Comparison of ENCODE assay signal across 8 cellular contexts in the genomic region with DNA sequence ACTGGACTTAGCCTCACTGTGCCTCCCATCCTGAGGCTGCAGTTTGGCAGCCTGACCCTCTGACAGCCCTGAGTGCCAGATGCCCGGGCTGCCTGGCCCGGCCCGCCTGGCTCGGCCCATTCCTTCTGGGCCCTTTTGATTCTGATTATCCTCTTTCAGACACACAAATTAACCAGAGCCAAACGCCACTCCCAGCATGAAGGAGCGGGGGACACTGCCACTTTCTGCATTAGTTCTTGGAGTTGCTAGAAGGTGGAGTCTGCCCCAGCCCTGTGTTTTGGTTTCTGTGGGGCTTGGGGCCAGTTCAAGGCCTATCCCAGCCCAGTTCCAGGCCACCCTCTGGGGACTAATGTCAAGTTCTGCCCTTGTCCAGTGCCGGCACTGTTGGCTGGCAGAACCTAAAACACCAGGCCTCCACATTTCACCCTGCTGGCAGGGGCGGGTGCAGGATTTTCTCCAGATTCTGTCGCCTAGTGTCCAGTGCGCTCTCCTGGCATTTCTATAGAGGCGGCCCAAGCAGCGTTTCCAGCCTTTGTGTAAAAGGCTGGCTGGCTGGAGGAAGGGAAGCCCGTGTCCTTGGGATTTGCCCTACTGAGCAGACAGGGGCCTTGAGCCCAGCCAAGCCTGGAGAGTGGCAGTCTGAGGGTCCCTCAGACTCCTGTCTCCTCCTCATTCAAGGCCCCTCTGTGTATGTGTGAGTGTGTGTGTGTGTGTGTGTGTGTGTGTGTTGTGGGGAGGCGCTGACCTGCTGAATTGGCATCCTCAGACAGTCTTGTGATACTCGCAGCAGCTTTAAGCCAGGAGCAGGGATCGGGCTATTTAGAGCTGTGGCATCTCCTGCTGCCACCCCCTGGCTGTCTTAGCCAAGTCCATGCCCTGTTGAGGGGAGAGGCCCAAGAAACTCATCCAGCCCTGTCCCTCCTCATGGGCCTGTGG. TPM values are rescaled to one million over a fixed set of nuclear protein-coding genes. Genes with fewer than 3 reads are reported as not detected.
DNase-seq lines count a peak whose midpoint lies in the region; ATAC-seq and TF ChIP-seq lines count a peak whose summit lies in the region.

No MANE protein-coding gene starts in this region.

- peak overlapping the region; percentile 95 for H3K4me2 ChIP-seq in BLaER1

- peak overlapping the region; percentile 8; the same call in 1 of the 2 replicates for H3K9ac ChIP-seq in BLaER1

- H3K27ac ChIP-seq in BLaER1, result peak overlapping the region; percentile 54

- TF ChIP-seq CTCF in GM10266 (IDR thresholded peaks at IDR 0.05; ENCODE audit: control insufficient read depth, insufficient read depth, low read depth, missing control alignments), result no peak

- no peaks in the 10 kb centered on the region for H3K27me3 ChIP-seq in BLaER1

- ATAC-seq in HG02798 (IDR thresholded peaks at IDR 0.05; ENCODE audit: poor library complexity, unreplicated experiment) (no peak), HG03565 (IDR thresholded peaks at IDR 0.05; ENCODE audit: unreplicated experiment) (no peak)

- H3K4me1 ChIP-seq in BLaER1, result peaks cover 65% of the 10 kb centered on the region

- H3K36me3 ChIP-seq in BLaER1, result peaks cover 36% of the 10 kb centered on the region

- intact Hi-C loops in cardiac septum (cut with DNase I), result loop anchor here (2.0 kb wide), 1 partner anchor 18 kb away; no protein-coding TSS in a partner anchor

- peaks cover 57% of the 10 kb centered on the region for H4K20me1 ChIP-seq in BLaER1

- DNase-seq in amygdala (lab: John Stamatoyannopoulos, UW), result peak in 36 of 56 donors; percentile 16 to 86 (median 50)
- DNase-seq in cardiac septum (ENCODE audit: low spot score), result peak; percentile 83
- DNase-seq in renal cortical epithelial cell (ENCODE audit: low read depth), result peak; percentile 33
- DNase-seq in HuH-7 (ENCODE audit: low spot score), result no peak
- no peak for DNase-seq in GM10266 (ENCODE audit: extremely low spot score)

- H3K9me3 ChIP-seq in BLaER1, result no peaks in the 10 kb centered on the region

- H3K4me3 ChIP-seq in BLaER1, result no peak overlapping the region

RNA-seq across cellular contexts. Expression of a gene that starts 21.4 kb away (rescaled TPM):
- total RNA-seq in cardiac septum, result 87.6 TPM
- total RNA-seq in renal cortical epithelial cell, result 26.9 and 98.1 TPM in 2 replicates

RNA-seq across cellular contexts. Expression of a gene that starts 24.5 kb away (rescaled TPM):
- total RNA-seq in cardiac septum (6.4 TPM), renal cortical epithelial cell (7.2 and 9.6 TPM in 2 replicates)

RNA-seq across cellular contexts. Expression of a gene that starts 37.3 kb away (rescaled TPM):
- total RNA-seq in cardiac septum (19.8 TPM), renal cortical epithelial cell (10.8 and 38.0 TPM in 2 replicates)

RNA-seq across cellular contexts. Expression of a gene that starts 49.8 kb away (rescaled TPM):
- total RNA-seq in cardiac septum, result 74.8 TPM
- 82.5 and 102 TPM in 2 replicates for total RNA-seq in renal cortical epithelial cell

RNA-seq across cellular contexts. Expression of a gene that starts 50.7 kb away (rescaled TPM):
- total RNA-seq in cardiac septum (3.3 TPM), renal cortical epithelial cell (5.6 and 7.3 TPM in 2 replicates)

Comparison
In these comparisons a context has a peak if more than half of its experiments do, and no peak if none do; other contexts are left out.
1. DNase-seq: peak in amygdala (36 of 56), cardiac septum (single experiment) and renal cortical epithelial cell (single experiment); none in HuH-7 (single experiment) and GM10266 (single experiment).